Comparison of ENCODE assay signal across 8 cellular contexts in genomic region chr2:110101280-110101844, GRCh38. TPM values are rescaled to one million over a fixed set of nuclear protein-coding genes. Genes with fewer than 3 reads are reported as not detected.
DNase-seq lines count a peak whose midpoint lies in the region; ATAC-seq and TF ChIP-seq lines count a peak whose summit lies in the region.

No MANE protein-coding gene starts in this region.

- no peaks in the 10 kb centered on the region for H3K9me3 Mint-ChIP-seq in activated CD8-positive, alpha-beta memory T cell treated with anti-CD3 and anti-CD28 coated beads, Interleukin-2, amount 10 ng/mL, durations not matched to agents 7 days and 5 days (ENCODE audit: low read depth)

- H3K79me2 ChIP-seq in hepatocyte, result peaks cover 8% of the 10 kb centered on the region

- H3K4me1 ChIP-seq in hepatocyte (ENCODE audit: insufficient read depth) (peaks cover 36% of the 10 kb centered on the region), skeletal muscle tissue (ENCODE audit: control insufficient read depth in 3 of 3, insufficient read depth in 3 of 3, low read length in 3 of 3) (peaks cover 17 to 23% (median 23%) of the 10 kb centered on the region in 3 donors)

- peaks cover 5% of the 10 kb centered on the region for H3K4me1 Mint-ChIP-seq in activated CD8-positive, alpha-beta memory T cell treated with anti-CD3 and anti-CD28 coated beads, Interleukin-2, amount 10 ng/mL, durations not matched to agents 7 days and 5 days

- no peak overlapping the region for H3K4me3 ChIP-seq in hepatocyte
- peak overlapping the region in 2 of 3 donors; percentile 14 to 41 for H3K4me3 ChIP-seq in skeletal muscle tissue (ENCODE audit: low read length in 3 of 3)

- no peaks in the 10 kb centered on the region for H3K27me3 ChIP-seq in hepatocyte
- H3K27me3 ChIP-seq in skeletal muscle tissue (ENCODE audit: control insufficient read depth in 3 of 3, insufficient read depth in 3 of 3, low read length in 3 of 3), result peaks cover 0 to 6% (median 2%) of the 10 kb centered on the region in 3 donors

- WGBS in hepatocyte (ENCODE audit: low lambda C conversion rate, missing lambda C conversion rate), result 40% methylated on average over 11 of the region's 11 CpGs

- no peak overlapping the region for H3K27ac Mint-ChIP-seq in activated CD8-positive, alpha-beta memory T cell treated with anti-CD3 and anti-CD28 coated beads, Interleukin-2, amount 10 ng/mL, durations not matched to agents 7 days and 5 days

- H3K9me2 ChIP-seq in hepatocyte (replicated peaks; ENCODE audit: insufficient read depth), result no peaks in the 10 kb centered on the region

- H3K9ac ChIP-seq in skeletal muscle tissue (ENCODE audit: low read depth in 1 of 3, low read length in 3 of 3), result peak overlapping the region; percentile 3 to 27 (median 20)

- H3K9me3 ChIP-seq in hepatocyte (ENCODE audit: low read depth) (no peaks in the 10 kb centered on the region), skeletal muscle tissue (ENCODE audit: control insufficient read depth in 3 of 3, low read length in 3 of 3) (no peaks in the 10 kb centered on the region)

- CTCF ChIA-PET in activated CD8-positive, alpha-beta memory T cell treated with anti-CD3 and anti-CD28 coated beads, Interleukin-2, amount 10 ng/mL, durations not matched to agents 7 days and 5 days (lab: Charles Lee), result no interaction called here

- H3K4me2 ChIP-seq in hepatocyte, result peak overlapping the region; percentile 45

- no peak overlapping the region for H3K4me3 Mint-ChIP-seq in activated CD8-positive, alpha-beta memory T cell treated with anti-CD3 and anti-CD28 coated beads, Interleukin-2, amount 10 ng/mL, durations not matched to agents 7 days and 5 days

- ATAC-seq in activated CD8-positive, alpha-beta memory T cell treated with anti-CD3 and anti-CD28 coated beads, Interleukin-2, amount 10 ng/mL, durations not matched to agents 7 days and 5 days, result peak; percentile 33
- no peak for ATAC-seq in HG03196 (IDR thresholded peaks at IDR 0.05; ENCODE audit: unreplicated experiment)

- H3K27ac ChIP-seq in hepatocyte (peak overlapping the region; percentile 89), skeletal muscle tissue (ENCODE audit: low read depth, low read length) (peak overlapping the region; percentile 83)

- H2AFZ ChIP-seq in hepatocyte, result no peak overlapping the region

- no peaks in the 10 kb centered on the region for H3K36me3 Mint-ChIP-seq in activated CD8-positive, alpha-beta memory T cell treated with anti-CD3 and anti-CD28 coated beads, Interleukin-2, amount 10 ng/mL, durations not matched to agents 7 days and 5 days

- no peak for TF ChIP-seq CTCF in hepatocyte (IDR thresholded peaks at IDR 0.05; ENCODE audit: poor library complexity)

- no peaks in the 10 kb centered on the region for H4K20me1 ChIP-seq in hepatocyte (ENCODE audit: insufficient read depth, poor library complexity, severe bottlenecking)

- H3K27me3 Mint-ChIP-seq in activated CD8-positive, alpha-beta memory T cell treated with anti-CD3 and anti-CD28 coated beads, Interleukin-2, amount 10 ng/mL, durations not matched to agents 7 days and 5 days, result peaks cover 15% of the 10 kb centered on the region

- H3K36me3 ChIP-seq in hepatocyte (replicated peaks; ENCODE audit: insufficient read depth, low read depth) (no peaks in the 10 kb centered on the region), skeletal muscle tissue (ENCODE audit: control insufficient read depth in 3 of 3, insufficient read depth in 3 of 3, low read length in 3 of 3) (peaks cover 0 to 2% (median 0%) of the 10 kb centered on the region in 3 donors)

- DNase-seq in activated CD8-positive, alpha-beta memory T cell treated with anti-CD3 and anti-CD28 coated beads, Interleukin-2, amount 10 ng/mL, durations not matched to agents 7 days and 5 days, result no peak
- DNase-seq in activated CD8-positive, alpha-beta memory T cell treated with anti-CD3 and anti-CD28 coated beads, Interleukin-2, amount 50 U/mL, for 4 hours, result no peak
- DNase-seq in NCI-H2227 treated with DMSO at 0.1 percent for 48 hours (lab: John Stamatoyannopoulos, UW) (peak; percentile 21), astrocyte of the hippocampus (ENCODE audit: low read depth, low spot score) (peak; percentile 100), hepatocyte (ENCODE audit: low spot score) (peak; percentile 86), SKM-1 treated with dmso at 0.1 percent for 144 hours (lab: John Stamatoyannopoulos, UW; ENCODE audit: unreplicated experiment) (no peak)

RNA-seq across cellular contexts. Expression of gene MALL, which starts 14.3 kb away (rescaled TPM):
- total RNA-seq in activated CD8-positive, alpha-beta memory T cell treated with anti-CD3 and anti-CD28 coated beads, Interleukin-2, amount 10 ng/mL, durations not matched to agents 7 days and 5 days, result not detected
- total RNA-seq in hepatocyte (30.8 and 36.0 TPM in 2 replicates), skeletal muscle tissue (8.9 TPM)
- 40.1 and 55.7 TPM in 2 replicates for polyA plus RNA-seq in hepatocyte

Comparison
In these comparisons a context has a peak if more than half of its experiments do, and no peak if none do; other contexts are left out.
1. DNase-seq: peak in NCI-H2227 treated with DMSO at 0.1 percent for 48 hours (single experiment), astrocyte of the hippocampus (single experiment) and hepatocyte (single experiment); none in activated CD8-positive, alpha-beta memory T cell treated with anti-CD3 and anti-CD28 coated beads, Interleukin-2, amount 10 ng/mL, durations not matched to agents 7 days and 5 days (single experiment), activated CD8-positive, alpha-beta memory T cell treated with anti-CD3 and anti-CD28 coated beads, Interleukin-2, amount 50 U/mL, for 4 hours (single experiment) and SKM-1 treated with dmso at 0.1 percent for 144 hours (single experiment).